In genomic region chr1:202438393-202439174, GRCh38 we compare ENCODE assay signal across 22 cellular contexts.
DNase-seq lines count a peak whose midpoint lies in the region; ATAC-seq, FAIRE-seq and TF ChIP-seq lines count a peak whose summit lies in the region.
"Had no signal": no experiment of that assay in that cellular context is flagged by ENCODE, and none has a peak within 500 bp of the region (broad histone marks: within the 10 kb centered on the region; RNA-seq: fewer than 3 reads in every experiment).

No MANE protein-coding gene starts in this region.

- H3K36me3 Mint-ChIP-seq in T-helper 17 cell (ENCODE audit: low read depth): peaks cover 4% of the 10 kb centered on the region
- peaks cover 5% of the 10 kb centered on the region for H3K36me3 Mint-ChIP-seq in activated naive CD8-positive, alpha-beta T cell treated with anti-CD3 and anti-CD28 coated beads, Interleukin-2, amount 50 U/mL, for 24 hours (ENCODE audit: low read depth)

- H3K9me3 ChIP-seq in T-helper 17 cell (ENCODE audit: control insufficient read depth, low read length, poor library complexity, severe bottlenecking) (no peaks in the 10 kb centered on the region), kidney (ENCODE audit: control insufficient read depth in 1 of 2, low read length in 2 of 2) (no peaks in the 10 kb centered on the region), sigmoid colon (no peaks in the 10 kb centered on the region)
- H3K9me3 ChIP-seq: BLaER1, MG63 had no signal

- no peak overlapping the region for H3K9ac ChIP-seq in kidney (ENCODE audit: low read length in 2 of 2)
- H3K9ac ChIP-seq: BLaER1 had no signal

- H3K4me3 ChIP-seq in kidney (ENCODE audit: low read length in 2 of 2): no peak overlapping the region
- H3K4me3 ChIP-seq in sigmoid colon: no peak overlapping the region
- H3K4me3 ChIP-seq: BLaER1, MG63 had no signal

- TF ChIP-seq CTCF in kidney (IDR thresholded peaks at IDR 0.05; ENCODE audit: borderline replicate concordance, extremely low read depth, insufficient read depth) (no peak), sigmoid colon (IDR thresholded peaks at IDR 0.05) (no peak)

- peak; percentile 22 for DNase-seq in D341Med (ENCODE audit: low spot score)
- DNase-seq in T-helper 17 cell: no peak
- DNase-seq in kidney: peak; percentile 68
- peak; percentile 53 for DNase-seq in sigmoid colon
- DNase-seq in EL: no peak
- DNase-seq in inferior parietal cortex (ENCODE audit: extremely low spot score): no peak
- no peak for DNase-seq in activated naive CD8-positive, alpha-beta T cell treated with anti-CD3 and anti-CD28 coated beads, Interleukin-2, amount 50 U/mL, for 24 hours
- DNase-seq: CD4-positive, alpha-beta T cell; GDM1; KBM-7; MG63; NCI-H2029; NCI-H446; NCI-H524 treated with DMSO at 0.1 percent for 48 hours; NCI-H82; NK-92 treated with Interleukin-12 subunit alpha and Interleukin-12 subunit beta, amount 100 ng/mL, for 24 hours; PC-3; SHP77 had no signal

- intact Hi-C loops in kidney (cut with DNase I): no loop called here
- intact Hi-C loops in sigmoid colon (cut with DNase I): no loop called here

- no peak overlapping the region for H3K27ac ChIP-seq in kidney (ENCODE audit: low read depth in 2 of 2, low read length in 2 of 2)
- no peak overlapping the region for H3K27ac ChIP-seq in sigmoid colon
- H3K27ac ChIP-seq: BLaER1 had no signal

- no peaks in the 10 kb centered on the region for H3K27me3 ChIP-seq in sigmoid colon
- H3K27me3 ChIP-seq: BLaER1, MG63 had no signal

- FAIRE-seq in kidney (lab: Jason Lieb, UNC): no peak
- FAIRE-seq: A204.1, GM12891 had no signal

- H3K4me1 ChIP-seq in kidney (ENCODE audit: control insufficient read depth in 1 of 2, insufficient read depth in 1 of 2, low read depth in 1 of 2, low read length in 2 of 2): no peaks in the 10 kb centered on the region
- no peaks in the 10 kb centered on the region for H3K4me1 ChIP-seq in sigmoid colon
- H3K4me1 ChIP-seq: BLaER1 had no signal

- WGBS in sigmoid colon, 2 donors: 97 to 98% methylated on average over 37 of the region's 37 CpGs

- H3K4me3 Mint-ChIP-seq in T-helper 17 cell: no peak overlapping the region
- no peak overlapping the region for H3K4me3 Mint-ChIP-seq in activated naive CD8-positive, alpha-beta T cell treated with anti-CD3 and anti-CD28 coated beads, Interleukin-2, amount 50 U/mL, for 24 hours
- H3K4me3 Mint-ChIP-seq: CD4-positive, alpha-beta T cell had no signal

- H3K36me3 ChIP-seq in kidney (ENCODE audit: control insufficient read depth in 1 of 2, insufficient read depth in 2 of 2, low read length in 2 of 2): peaks cover 0 to 6% of the 10 kb centered on the region in 2 donors
- H3K36me3 ChIP-seq in sigmoid colon: peaks cover 12 to 92% (median 22%) of the 10 kb centered on the region in 4 donors

- no peak for TF ChIP-seq EP300 in sigmoid colon (IDR thresholded peaks at IDR 0.05)

- no peaks in the 10 kb centered on the region for H3K27me3 Mint-ChIP-seq in T-helper 17 cell
- no peaks in the 10 kb centered on the region for H3K27me3 Mint-ChIP-seq in activated naive CD8-positive, alpha-beta T cell treated with anti-CD3 and anti-CD28 coated beads, Interleukin-2, amount 50 U/mL, for 24 hours
- H3K27me3 Mint-ChIP-seq: CD4-positive, alpha-beta T cell had no signal

- H3K4me1 Mint-ChIP-seq in T-helper 17 cell: no peaks in the 10 kb centered on the region
- no peaks in the 10 kb centered on the region for H3K4me1 Mint-ChIP-seq in activated naive CD8-positive, alpha-beta T cell treated with anti-CD3 and anti-CD28 coated beads, Interleukin-2, amount 50 U/mL, for 24 hours

- H3K27ac Mint-ChIP-seq in T-helper 17 cell: peak overlapping the region; percentile 59
- H3K27ac Mint-ChIP-seq in activated naive CD8-positive, alpha-beta T cell treated with anti-CD3 and anti-CD28 coated beads, Interleukin-2, amount 50 U/mL, for 24 hours: no peak overlapping the region
- H3K27ac Mint-ChIP-seq: CD4-positive, alpha-beta T cell had no signal

- TF ChIP-seq POLR2A in sigmoid colon (IDR thresholded peaks at IDR 0.05): no peak

- no peak for ATAC-seq in T-helper 17 cell
- ATAC-seq in activated naive CD8-positive, alpha-beta T cell treated with anti-CD3 and anti-CD28 coated beads, Interleukin-2, amount 50 U/mL, for 24 hours: no peak
- ATAC-seq: HCT116, PC-3 had no signal

- no peaks in the 10 kb centered on the region for H3K9me3 Mint-ChIP-seq in activated naive CD8-positive, alpha-beta T cell treated with anti-CD3 and anti-CD28 coated beads, Interleukin-2, amount 50 U/mL, for 24 hours
- H3K9me3 Mint-ChIP-seq: CD4-positive, alpha-beta T cell had no signal

Comparison
In these comparisons a context has a peak if more than half of its experiments do, and no peak if none do; other contexts are left out.
1. DNase-seq: peak in D341Med (single experiment), kidney (single experiment) and sigmoid colon (single experiment); none in T-helper 17 cell (0 of 3), EL (single experiment), inferior parietal cortex (single experiment) and activated naive CD8-positive, alpha-beta T cell treated with anti-CD3 and anti-CD28 coated beads, Interleukin-2, amount 50 U/mL, for 24 hours (single experiment).